In genomic region chr7:15686957-15687644, GRCh38 we compare ENCODE assay signal across 10 cellular contexts. TPM values are rescaled to one million over a fixed set of nuclear protein-coding genes. Genes with fewer than 3 reads are reported as not detected.
DNase-seq lines count a peak whose midpoint lies in the region; ATAC-seq and TF ChIP-seq lines count a peak whose summit lies in the region.
"Had no signal": no experiment of that assay in that cellular context is flagged by ENCODE, and none has a peak within 500 bp of the region (broad histone marks: within the 10 kb centered on the region; RNA-seq: fewer than 3 reads in every experiment).

No MANE protein-coding gene starts in this region.

- intact Hi-C loops in lower leg skin (cut with DNase I; ENCODE audit: low total_unique reads) = no loop called here
- intact Hi-C loops in CD4-positive, alpha-beta T cell (cut with DNase I, micrococcal nuclease) = no loop called here

- no peak for TF ChIP-seq POLR2A in lower leg skin (IDR thresholded peaks at IDR 0.05)

- peaks cover 0 to 28% (median 20%) of the 10 kb centered on the region in 5 donors for H3K27me3 ChIP-seq in subcutaneous abdominal adipose tissue (ENCODE audit: control insufficient read depth in 5 of 5, insufficient read depth in 4 of 5, low read length in 5 of 5)
- H3K27me3 ChIP-seq in CD4-positive, alpha-beta T cell (ENCODE audit: control insufficient read depth, insufficient read depth, low read length) = peaks cover 42% of the 10 kb centered on the region

- no peaks in the 10 kb centered on the region for H3K36me3 Mint-ChIP-seq in CD4-positive, alpha-beta T cell (ENCODE audit: low read depth)

- H3K27ac ChIP-seq in subcutaneous abdominal adipose tissue (ENCODE audit: low read depth, low read length) = peak overlapping the region; percentile 67
- no peak overlapping the region for H3K27ac ChIP-seq in CD4-positive, alpha-beta T cell (ENCODE audit: low read depth, low read length)

- H3K9me3 Mint-ChIP-seq in CD4-positive, alpha-beta T cell = no peaks in the 10 kb centered on the region

- H3K36me3 ChIP-seq in subcutaneous abdominal adipose tissue (ENCODE audit: control insufficient read depth in 5 of 5, insufficient read depth in 5 of 5, low read length in 5 of 5) = no peaks in the 10 kb centered on the region

- no peak for ATAC-seq in CD4-positive, alpha-beta T cell (ENCODE audit: poor library complexity)

- CTCF ChIA-PET in CD4-positive, alpha-beta T cell (lab: Charles Lee) = no interaction called here

- POLR2A ChIA-PET in CD4-positive, alpha-beta T cell (lab: Charles Lee) = no interaction called here

- H3K4me3 Mint-ChIP-seq in CD4-positive, alpha-beta T cell = no peak overlapping the region

- H3K4me3 ChIP-seq in HFF-Myc (replicated peaks; ENCODE audit: low read depth, low read length) (peak overlapping the region; percentile 69), lower leg skin (ENCODE audit: low read depth, poor library complexity, severe bottlenecking) (peak overlapping the region; percentile 71), subcutaneous abdominal adipose tissue (ENCODE audit: low read depth in 1 of 5, low read length in 5 of 5) (peak overlapping the region; percentile 79 to 94 (median 84))

- H3K4me1 ChIP-seq in subcutaneous abdominal adipose tissue (ENCODE audit: control insufficient read depth in 5 of 5, insufficient read depth in 5 of 5, low read length in 5 of 5) = peaks cover 4 to 40% (median 27%) of the 10 kb centered on the region in 5 donors

- peak overlapping the region in 4 of 5 donors; percentile 16 to 78 (median 70) for H3K9ac ChIP-seq in subcutaneous abdominal adipose tissue (ENCODE audit: low read length in 5 of 5)

- peaks cover 54% of the 10 kb centered on the region for H3K27me3 Mint-ChIP-seq in CD4-positive, alpha-beta T cell

- DNase-seq in HFF-Myc (ENCODE audit: extremely low read depth, low read depth) (no peak), dermis blood vessel endothelial cell (peak; percentile 66), lower leg skin (ENCODE audit: low spot score in 2 of 2) (peak in 1 of 2 donors; percentile 87), SK-N-DZ (ENCODE audit: low spot score) (no peak), GM10266 (ENCODE audit: extremely low spot score) (no peak), activated gamma-delta T cell (lab: John Stamatoyannopoulos, UW) (no peak)
- DNase-seq in CD4-positive, alpha-beta T cell = no peak
- DNase-seq: activated naive CD4-positive, alpha-beta T cell treated with Interleukin-2 at 50 U/mL for 16 hours; NCI-H446 had no signal

- 2 to 4% methylated on average over 32 of the region's 32 CpGs for WGBS in lower leg skin, 2 donors

- H3K9me3 ChIP-seq in subcutaneous abdominal adipose tissue (ENCODE audit: control insufficient read depth in 5 of 5, low read length in 5 of 5) = no peaks in the 10 kb centered on the region
- H3K9me3 ChIP-seq in CD4-positive, alpha-beta T cell (ENCODE audit: control insufficient read depth, low read length) = peaks cover 5% of the 10 kb centered on the region

- TF ChIP-seq CTCF in HFF-Myc (IDR thresholded peaks at IDR 0.05; ENCODE audit: low read depth, low read length, missing control alignments) (no peak), lower leg skin (IDR thresholded peaks at IDR 0.05) (no peak), GM10266 (IDR thresholded peaks at IDR 0.05; ENCODE audit: control insufficient read depth, insufficient read depth, low read depth, missing control alignments) (no peak)
- TF ChIP-seq CTCF in CD4-positive, alpha-beta T cell (IDR thresholded peaks at IDR 0.05) = no peak

- H3K27ac Mint-ChIP-seq in CD4-positive, alpha-beta T cell = no peak overlapping the region

- H3K4me1 Mint-ChIP-seq in CD4-positive, alpha-beta T cell (ENCODE audit: low read depth) = no peaks in the 10 kb centered on the region

RNA-seq across cellular contexts. Expression of gene MEOX2, which starts 0.6 kb away (rescaled TPM):
- total RNA-seq in dermis blood vessel endothelial cell = 46.5 and 53.9 TPM in 2 replicates
- total RNA-seq in lower leg skin = 1 to 10 TPM; 3.2 to 5.0 (median 4.1) TPM
- polyA plus RNA-seq in SK-N-DZ (2014; cell fraction: cytosol; rRNA removed) = not detected in 2 replicates
- polyA plus RNA-seq in SK-N-DZ (2014; cell fraction: nucleus; rRNA removed) = not detected in 2 replicates
- not detected for total RNA-seq in CD4-positive, alpha-beta T cell

Comparison
In these comparisons a context has a peak if more than half of its experiments do, and no peak if none do; other contexts are left out.
1. RNA of gene MEOX2, which starts 0.6 kb away (total RNA-seq): 46.5 to 53.9 TPM in dermis blood vessel endothelial cell and 3.2 to 5.0 TPM in lower leg skin; not detected in CD4-positive, alpha-beta T cell; every median in the first group is over 4 times any median in the second.
2. Peak in every context shown above with its lines, with median percentiles within 50 percentile points of each other: H3K4me3 ChIP-seq.